ENCODE assay signal across 22 cellular contexts in the genomic region with DNA sequence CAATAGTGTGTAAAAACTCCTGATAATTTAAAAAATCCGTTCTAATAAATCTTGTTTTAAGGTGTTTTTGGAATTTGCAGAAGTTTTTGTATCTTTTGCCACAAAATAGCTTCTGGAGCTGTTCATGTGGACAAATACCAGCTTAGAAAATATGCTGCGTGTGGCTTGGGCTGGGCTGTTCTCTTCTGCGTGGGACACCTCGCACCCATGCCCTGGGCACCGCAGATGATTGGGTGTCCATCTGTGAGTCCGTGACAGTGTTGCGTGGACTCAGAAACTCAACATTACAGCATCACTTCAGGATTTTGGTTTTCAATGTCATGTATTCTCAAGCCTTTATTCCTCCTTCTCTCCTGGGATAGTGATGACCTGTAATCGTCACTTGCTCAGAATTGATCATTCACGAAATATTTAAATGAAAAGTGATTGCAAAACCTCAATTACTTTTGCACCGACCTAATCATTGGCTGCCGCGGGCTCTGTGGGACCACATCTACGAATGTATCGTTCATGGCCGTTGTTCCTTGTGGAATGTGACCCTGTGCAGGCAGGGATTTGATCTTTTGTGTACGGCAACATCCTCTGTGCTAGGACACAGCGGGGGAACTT.
DNase-seq lines count a peak whose midpoint lies in the region; ATAC-seq, FAIRE-seq and TF ChIP-seq lines count a peak whose summit lies in the region.
"Had no signal": no experiment of that assay in that cellular context is flagged by ENCODE, and none has a peak within 500 bp of the region (broad histone marks: within the 10 kb centered on the region; RNA-seq: fewer than 3 reads in every experiment).

No MANE protein-coding gene starts in this region.

- H3K4me3 ChIP-seq in AG04450 (ENCODE audit: low read depth, low read length) (no peak overlapping the region), hepatocyte (no peak overlapping the region), trophoblast cell (ENCODE audit: low read depth, low read length) (no peak overlapping the region), pancreas (no peak overlapping the region)
- H3K4me3 ChIP-seq: GM12878 had no signal

- H3K23ac ChIP-seq in trophoblast cell (ENCODE audit: low read length), result no peak overlapping the region

- FAIRE-seq in pancreas (lab: Jason Lieb, UNC), result no peak
- FAIRE-seq: GM12878 had no signal

- H2BK120ac ChIP-seq in trophoblast cell (ENCODE audit: insufficient read depth, low read length, poor library complexity), result no peak overlapping the region

- peaks cover 3% of the 10 kb centered on the region for H3K79me1 ChIP-seq in trophoblast cell (ENCODE audit: low read length)

- H3K36me3 ChIP-seq in hepatocyte (replicated peaks; ENCODE audit: insufficient read depth, low read depth), result no peaks in the 10 kb centered on the region
- H3K36me3 ChIP-seq in trophoblast cell (ENCODE audit: control insufficient read depth in 1 of 2, insufficient read depth in 2 of 2, low read length in 2 of 2), result no peaks in the 10 kb centered on the region
- no peaks in the 10 kb centered on the region for H3K36me3 ChIP-seq in pancreas
- H3K36me3 ChIP-seq: BE2C had no signal

- H4K12ac ChIP-seq in trophoblast cell (ENCODE audit: low read depth, low read length), result no peak overlapping the region

- peak overlapping the region; percentile 49 for H3K27ac ChIP-seq in AG04450 (ENCODE audit: low read depth, low read length)
- H3K27ac ChIP-seq in hepatocyte, result peak overlapping the region; percentile 83
- no peak overlapping the region for H3K27ac ChIP-seq in trophoblast cell (ENCODE audit: low read depth, low read length)
- H3K27ac ChIP-seq in pancreas, result no peak overlapping the region
- H3K27ac ChIP-seq: HL-60 had no signal

- H3K4me1 ChIP-seq in hepatocyte (ENCODE audit: insufficient read depth), result peaks cover 31% of the 10 kb centered on the region
- H3K4me1 ChIP-seq in trophoblast cell (ENCODE audit: control insufficient read depth in 1 of 2, insufficient read depth in 2 of 2, low read length in 2 of 2), result peaks cover 8 to 12% of the 10 kb centered on the region in 2 experiments
- no peaks in the 10 kb centered on the region for H3K4me1 ChIP-seq in pancreas
- H3K4me1 ChIP-seq: BE2C had no signal

- 81% methylated on average over 17 of the region's 17 CpGs for WGBS in hepatocyte (ENCODE audit: low lambda C conversion rate, missing lambda C conversion rate)
- WGBS in trophoblast cell (ENCODE audit: extremely low coverage, insufficient coverage, insufficient read length), result no CpG with 5 or more reads among the region's 17 CpGs
- 81 to 84% methylated on average over 17 of the region's 17 CpGs for WGBS in pancreas, 2 donors

- DNase-seq in AG04450 (ENCODE audit: low read depth, low spot score) (no peak), NCI-H82 treated with DMSO at 0.1 percent for 48 hours (lab: John Stamatoyannopoulos, UW; ENCODE audit: unreplicated experiment) (peak; percentile 28), hepatocyte (ENCODE audit: low spot score) (no peak), trophoblast cell (no peak), pancreas (no peak), cerebellar cortex (ENCODE audit: low spot score) (no peak)
- DNase-seq: BE2C; Calu3; CD8-positive, alpha-beta T cell; EL; MM.1S; NCI-H1105; NCI-H1694 treated with DMSO at 0.1 percent for 48 hours; NCI-H2107; NCI-H524; PC-3; RPMI8226; SHP77 treated with DMSO at 0.1 percent for 48 hours had no signal

- H3K9me3 ChIP-seq in AG04450 (ENCODE audit: control insufficient read depth, insufficient read depth, low read length), result no peaks in the 10 kb centered on the region
- H3K9me3 ChIP-seq in hepatocyte (ENCODE audit: low read depth), result no peaks in the 10 kb centered on the region
- no peaks in the 10 kb centered on the region for H3K9me3 ChIP-seq in trophoblast cell (ENCODE audit: insufficient read depth, low read depth, low read length)
- H3K9me3 ChIP-seq in pancreas, result no peaks in the 10 kb centered on the region
- H3K9me3 ChIP-seq: BE2C had no signal

- H3K18ac ChIP-seq in trophoblast cell (ENCODE audit: low read length), result no peak overlapping the region

- H2BK5ac ChIP-seq in trophoblast cell (ENCODE audit: low read depth, low read length, poor library complexity), result no peak overlapping the region

- H4K8ac ChIP-seq in trophoblast cell (ENCODE audit: low read depth, low read length), result no peak overlapping the region

- H3K79me2 ChIP-seq in hepatocyte (peaks cover 3% of the 10 kb centered on the region), trophoblast cell (ENCODE audit: control insufficient read depth, insufficient read depth, low read length, poor library complexity) (no peaks in the 10 kb centered on the region)

- H3K9me2 ChIP-seq in hepatocyte (replicated peaks; ENCODE audit: insufficient read depth), result no peaks in the 10 kb centered on the region

- CTCF ChIA-PET in AG04450 (lab: Charles Lee), result no interaction called here

- intact Hi-C loops in pancreas (cut with DNase I), result no loop called here

- H3K27me3 ChIP-seq in AG04450 (ENCODE audit: control insufficient read depth, insufficient read depth, low read length) (no peaks in the 10 kb centered on the region), hepatocyte (peaks cover 10% of the 10 kb centered on the region), trophoblast cell (ENCODE audit: insufficient read depth, low read length) (no peaks in the 10 kb centered on the region), pancreas (peaks cover 0 to 7% (median 0%) of the 10 kb centered on the region in 4 donors)

- H2BK12ac ChIP-seq in trophoblast cell (ENCODE audit: low read length), result peak overlapping the region; percentile 44

- H2AFZ ChIP-seq in hepatocyte (no peak overlapping the region), trophoblast cell (ENCODE audit: insufficient read depth, low read length, poor library complexity) (no peak overlapping the region)

- no peak overlapping the region for H3K14ac ChIP-seq in trophoblast cell (ENCODE audit: low read length)

- ATAC-seq in pancreas (no peak), HG02763 (IDR thresholded peaks at IDR 0.05; ENCODE audit: unreplicated experiment) (no peak), HG03442 (IDR thresholded peaks at IDR 0.05; ENCODE audit: unreplicated experiment) (no peak)
- ATAC-seq: CD8-positive, alpha-beta T cell; GM12878; PC-3 had no signal

- H4K91ac ChIP-seq in trophoblast cell (ENCODE audit: low read depth, low read length), result no peak overlapping the region

- no peak overlapping the region for H3K4ac ChIP-seq in trophoblast cell (ENCODE audit: low read depth, low read length)

- TF ChIP-seq CTCF in AG04450 (IDR thresholded peaks at IDR 0.05; ENCODE audit: low read depth, low read length) (no peak), hepatocyte (IDR thresholded peaks at IDR 0.05; ENCODE audit: poor library complexity) (no peak), pancreas (IDR thresholded peaks at IDR 0.05) (no peak)

- no peak overlapping the region for H3K9ac ChIP-seq in trophoblast cell (ENCODE audit: low read length)

- H3K4me2 ChIP-seq in hepatocyte, result peak overlapping the region; percentile 70
- no peak overlapping the region for H3K4me2 ChIP-seq in trophoblast cell (ENCODE audit: low read length)

- H2AK5ac ChIP-seq in trophoblast cell (ENCODE audit: low read length), result no peak overlapping the region

- H4K20me1 ChIP-seq in hepatocyte (ENCODE audit: insufficient read depth, poor library complexity, severe bottlenecking), result no peaks in the 10 kb centered on the region

- POLR2A ChIA-PET in AG04450 (lab: Yijun Ruan, JAX), result interaction anchor here (0.7 to 1.4 kb wide), 2 partner anchors 44 to 77 kb away, joined by 6 read pairs; no protein-coding TSS in a partner anchor

Comparison
In these comparisons a context has a peak if more than half of its experiments do, and no peak if none do; other contexts are left out.
1. H3K27ac ChIP-seq: peak in AG04450 (single experiment) and hepatocyte (single experiment); none in trophoblast cell (single experiment) and pancreas (0 of 4).